In genomic region chr6:128118401-128118800, GRCh38 we compare ENCODE assay signal across 23 cellular contexts.
DNase-seq lines count a peak whose midpoint lies in the region; ATAC-seq and TF ChIP-seq lines count a peak whose summit lies in the region.
"Had no signal": no experiment of that assay in that cellular context is flagged by ENCODE, and none has a peak within 500 bp of the region (broad histone marks: within the 10 kb centered on the region; RNA-seq: fewer than 3 reads in every experiment).

No MANE protein-coding gene starts in this region.

- intact Hi-C loops in psoas muscle (cut with DNase I): no loop called here

- H3K27ac ChIP-seq in psoas muscle: no peak overlapping the region
- H3K27ac ChIP-seq: VCaP had no signal

- no peaks in the 10 kb centered on the region for H3K9me3 Mint-ChIP-seq in HFFc6
- peaks cover 3% of the 10 kb centered on the region for H3K9me3 Mint-ChIP-seq in stimulated activated effector memory CD8-positive, alpha-beta T cell treated with anti-CD3 and anti-CD28 coated beads, Interleukin-12 subunit alpha, Interleukin-12 subunit beta, amount 100 ng/mL, for 72 hours
- H3K9me3 Mint-ChIP-seq: dendritic cell treated with granulocyte-macrophage colony-stimulating factor and Interleukin-4, amounts not matched to agents 40 ng/mL and 50 ng/mL, for 4 days; nephron had no signal

- H3K27me3 Mint-ChIP-seq in HFFc6 (ENCODE audit: insufficient read depth): no peaks in the 10 kb centered on the region; the same call in none of the 2 replicates
- H3K27me3 Mint-ChIP-seq: activated CD4-positive, alpha-beta memory T cell treated with anti-CD3 and anti-CD28 coated beads, Interleukin-2, amount 10 ng/mL, durations not matched to agents 7 days and 5 days; dendritic cell treated with granulocyte-macrophage colony-stimulating factor and Interleukin-4, amounts not matched to agents 40 ng/mL and 50 ng/mL, for 4 days; stimulated activated naive CD8-positive, alpha-beta T cell treated with anti-CD3 and anti-CD28 coated beads, Interleukin-15, amount 100 ng/mL, for 72 hours; T-helper 17 cell; type B pancreatic cell had no signal

- TF ChIP-seq CTCF in AG09309 (IDR thresholded peaks at IDR 0.05; ENCODE audit: control insufficient read depth, insufficient read depth, low read depth, low read length, missing control alignments): no peak
- no peak for TF ChIP-seq CTCF in HFFc6 (IDR thresholded peaks at IDR 0.05)
- no peak for TF ChIP-seq CTCF in psoas muscle (IDR thresholded peaks at IDR 0.05)

- H3K4me3 ChIP-seq in AG09309 (ENCODE audit: control insufficient read depth, low read depth, low read length) (no peak overlapping the region), psoas muscle (no peak overlapping the region)
- H3K4me3 ChIP-seq: HAP-1 had no signal

- no peaks in the 10 kb centered on the region for H3K36me3 ChIP-seq in psoas muscle (ENCODE audit: insufficient read depth in 1 of 2, low read depth in 1 of 2)
- H3K36me3 ChIP-seq: HAP-1 had no signal

- DNase-seq in AG09309 (ENCODE audit: low read depth) (peak; percentile 74), HFFc6 (peak; percentile 48), dermis blood vessel endothelial cell (peak; percentile 37), iris pigment epithelial cell (ENCODE audit: low read depth) (peak; percentile 87), HuH-7 (ENCODE audit: low spot score) (no peak), psoas muscle (no peak)
- no peak for DNase-seq in stimulated activated CD4-positive, alpha-beta T cell treated with anti-CD3 and anti-CD28 coated beads, Interleukin-2, amount 100 ng/mL, for 48 hours
- DNase-seq in stimulated activated effector memory CD8-positive, alpha-beta T cell treated with anti-CD3 and anti-CD28 coated beads, Interleukin-12 subunit alpha, Interleukin-12 subunit beta, amount 100 ng/mL, for 72 hours (ENCODE audit: low spot score in 2 of 2): no peak
- DNase-seq: activated CD4-positive, alpha-beta memory T cell treated with anti-CD3 and anti-CD28 coated beads, Interleukin-2, amount 10 ng/mL, durations not matched to agents 7 days and 5 days; activated naive CD4-positive, alpha-beta T cell treated with anti-CD3 and anti-CD28 coated beads, Interleukin-2, amount 50 U/mL, for 16 hours; activated T-cell treated with anti-CD3 and anti-CD28 coated beads, Interleukin-2, amount 50 U/mL, for 4 hours; NCI-H1417 treated with DMSO at 0.1 percent for 48 hours; NCI-H2171; OCI-M1; SIG-M5; stimulated activated naive CD8-positive, alpha-beta T cell treated with anti-CD3 and anti-CD28 coated beads, Interleukin-15, amount 100 ng/mL, for 72 hours; T-helper 17 cell had no signal

- no peaks in the 10 kb centered on the region for H3K9me3 ChIP-seq in psoas muscle
- H3K9me3 ChIP-seq: HAP-1 had no signal

- H3K4me1 ChIP-seq in psoas muscle: no peaks in the 10 kb centered on the region
- H3K4me1 ChIP-seq: HAP-1 had no signal

- peaks cover 9% of the 10 kb centered on the region for H3K36me3 Mint-ChIP-seq in HFFc6 (ENCODE audit: low read depth)
- no peaks in the 10 kb centered on the region for H3K36me3 Mint-ChIP-seq in stimulated activated effector memory CD8-positive, alpha-beta T cell treated with anti-CD3 and anti-CD28 coated beads, Interleukin-12 subunit alpha, Interleukin-12 subunit beta, amount 100 ng/mL, for 72 hours

- peak overlapping the region; percentile 59 for H3K27ac Mint-ChIP-seq in HFFc6
- H3K27ac Mint-ChIP-seq in stimulated activated effector memory CD8-positive, alpha-beta T cell treated with anti-CD3 and anti-CD28 coated beads, Interleukin-12 subunit alpha, Interleukin-12 subunit beta, amount 100 ng/mL, for 72 hours: no peak overlapping the region
- H3K27ac Mint-ChIP-seq: activated CD4-positive, alpha-beta memory T cell treated with anti-CD3 and anti-CD28 coated beads, Interleukin-2, amount 10 ng/mL, durations not matched to agents 7 days and 5 days; dendritic cell treated with granulocyte-macrophage colony-stimulating factor and Interleukin-4, amounts not matched to agents 40 ng/mL and 50 ng/mL, for 4 days; nephron; T-helper 17 cell; type B pancreatic cell had no signal

- H3K4me1 Mint-ChIP-seq in HFFc6 (ENCODE audit: low read depth): peaks cover 20% of the 10 kb centered on the region
- no peaks in the 10 kb centered on the region for H3K4me1 Mint-ChIP-seq in stimulated activated effector memory CD8-positive, alpha-beta T cell treated with anti-CD3 and anti-CD28 coated beads, Interleukin-12 subunit alpha, Interleukin-12 subunit beta, amount 100 ng/mL, for 72 hours
- H3K4me1 Mint-ChIP-seq: nephron had no signal

- H3K27me3 ChIP-seq in psoas muscle (ENCODE audit: insufficient read depth in 3 of 3, low read length in 2 of 3): no peaks in the 10 kb centered on the region

- peak overlapping the region; percentile 4; the same call in 1 of the 2 replicates for H3K4me3 Mint-ChIP-seq in HFFc6
- no peak overlapping the region for H3K4me3 Mint-ChIP-seq in stimulated activated effector memory CD8-positive, alpha-beta T cell treated with anti-CD3 and anti-CD28 coated beads, Interleukin-12 subunit alpha, Interleukin-12 subunit beta, amount 100 ng/mL, for 72 hours
- H3K4me3 Mint-ChIP-seq: activated CD4-positive, alpha-beta memory T cell treated with anti-CD3 and anti-CD28 coated beads, Interleukin-2, amount 10 ng/mL, durations not matched to agents 7 days and 5 days; activated T-cell treated with anti-CD3 and anti-CD28 coated beads, Interleukin-2, amount 50 U/mL, for 4 hours; dendritic cell treated with granulocyte-macrophage colony-stimulating factor and Interleukin-4, amounts not matched to agents 40 ng/mL and 50 ng/mL, for 4 days; nephron; stimulated activated naive CD8-positive, alpha-beta T cell treated with anti-CD3 and anti-CD28 coated beads, Interleukin-15, amount 100 ng/mL, for 72 hours; T-helper 17 cell; type B pancreatic cell had no signal

- ATAC-seq in stimulated activated effector memory CD8-positive, alpha-beta T cell treated with anti-CD3 and anti-CD28 coated beads, Interleukin-12 subunit alpha, Interleukin-12 subunit beta, amount 100 ng/mL, for 72 hours: no peak
- ATAC-seq in psoas muscle: no peak
- ATAC-seq: activated T-cell treated with anti-CD3 and anti-CD28 coated beads, Interleukin-2, amount 50 U/mL, for 4 hours; esophagus mucosa; stimulated activated naive CD8-positive, alpha-beta T cell treated with anti-CD3 and anti-CD28 coated beads, Interleukin-15, amount 100 ng/mL, for 72 hours; T-helper 17 cell had no signal

Comparison
In these comparisons a context has a peak if more than half of its experiments do, and no peak if none do; other contexts are left out.
1. DNase-seq: peak in AG09309 (single experiment), HFFc6 (single experiment), dermis blood vessel endothelial cell (single experiment) and iris pigment epithelial cell (single experiment); none in stimulated activated CD4-positive, alpha-beta T cell treated with anti-CD3 and anti-CD28 coated beads, Interleukin-2, amount 100 ng/mL, for 48 hours (0 of 2), HuH-7 (single experiment), stimulated activated effector memory CD8-positive, alpha-beta T cell treated with anti-CD3 and anti-CD28 coated beads, Interleukin-12 subunit alpha, Interleukin-12 subunit beta, amount 100 ng/mL, for 72 hours (0 of 2) and psoas muscle (0 of 2).